8 cellular contexts compared by ENCODE assay signal in genomic region chr7:3095046-3095445, GRCh38. TPM values are rescaled to one million over a fixed set of nuclear protein-coding genes. Genes with fewer than 3 reads are reported as not detected.
DNase-seq lines count a peak whose midpoint lies in the region; ATAC-seq and TF ChIP-seq lines count a peak whose summit lies in the region.

No MANE protein-coding gene starts in this region.

- POLR2A ChIA-PET in activated CD8-positive, alpha-beta T cell treated with anti-CD3 and anti-CD28 coated beads for 36 hours (lab: Charles Lee), result interaction anchor here (0.6 to 2.2 kb wide), 4 partner anchors 18 to 659 kb away, joined by 3 to 10 read pairs (median 6); no protein-coding TSS in a partner anchor

- peak overlapping the region; percentile 9 for H3K4me3 ChIP-seq in mononuclear cell (ENCODE audit: low read length)

- in situ Hi-C loops in GM13977 (cut with MboI; ENCODE audit: low pct_unique_long_range_greater_than_20kb, low sequenced_read_pairs, unreplicated experiment), result no loop called here

- H3K4me1 ChIP-seq in mononuclear cell (ENCODE audit: insufficient read depth, low read length) (peaks cover 57% of the 10 kb centered on the region), foreskin keratinocyte (no peaks in the 10 kb centered on the region)

- H3K4me1 Mint-ChIP-seq in activated CD8-positive, alpha-beta T cell treated with anti-CD3 and anti-CD28 coated beads for 36 hours (ENCODE audit: low read depth), result peaks cover 56% of the 10 kb centered on the region
- H3K4me1 Mint-ChIP-seq in mesothelial cell of epicardium, result no peaks in the 10 kb centered on the region

- H3K9me3 ChIP-seq in mononuclear cell (ENCODE audit: low read depth, low read length), result no peaks in the 10 kb centered on the region

- H3K27ac ChIP-seq in foreskin keratinocyte, result no peak overlapping the region

- CTCF ChIA-PET in activated CD8-positive, alpha-beta T cell treated with anti-CD3 and anti-CD28 coated beads for 36 hours (lab: Charles Lee), result interaction anchor here (1.0 to 7.8 kb wide), 2 partner anchors 29 to 59 kb away, joined by 4 to 101 read pairs; no protein-coding TSS in a partner anchor

- ATAC-seq in HG03378 (IDR thresholded peaks at IDR 0.05; ENCODE audit: unreplicated experiment) (peak; percentile 56), HG02571 (IDR thresholded peaks at IDR 0.05; ENCODE audit: unreplicated experiment) (no peak), foreskin keratinocyte (no peak)
- peak; percentile 40 for ATAC-seq in activated CD8-positive, alpha-beta T cell treated with anti-CD3 and anti-CD28 coated beads for 36 hours

- H3K4me3 Mint-ChIP-seq in activated CD8-positive, alpha-beta T cell treated with anti-CD3 and anti-CD28 coated beads for 36 hours, result peak overlapping the region; percentile 69
- H3K4me3 Mint-ChIP-seq in mesothelial cell of epicardium, result no peak overlapping the region

- H3K27ac Mint-ChIP-seq in activated CD8-positive, alpha-beta T cell treated with anti-CD3 and anti-CD28 coated beads for 36 hours, result peak overlapping the region; percentile 95
- H3K27ac Mint-ChIP-seq in mesothelial cell of epicardium, result no peak overlapping the region

- peaks cover 9% of the 10 kb centered on the region for H3K36me3 Mint-ChIP-seq in activated CD8-positive, alpha-beta T cell treated with anti-CD3 and anti-CD28 coated beads for 36 hours (ENCODE audit: low read depth)
- H3K36me3 Mint-ChIP-seq in mesothelial cell of epicardium, result no peaks in the 10 kb centered on the region

- DNase-seq in GM13977 (ENCODE audit: low spot score) (peak; percentile 50), mesothelial cell of epicardium (ENCODE audit: low spot score in 2 of 2, unreplicated experiment in 2 of 2) (no peak), foreskin keratinocyte (no peak)
- DNase-seq in activated CD8-positive, alpha-beta T cell treated with anti-CD3 and anti-CD28 coated beads for 36 hours, result peak; percentile 67
- no peak for DNase-seq in NK-92 treated with Interleukin-12 subunit alpha and Interleukin-12 subunit beta, amount 100 ng/mL, for 24 hours (lab: John Stamatoyannopoulos, UW)

- intact Hi-C loops in activated CD8-positive, alpha-beta T cell treated with anti-CD3 and anti-CD28 coated beads for 36 hours (cut with micrococcal nuclease), result no loop called here

- H3K27me3 ChIP-seq in mononuclear cell (ENCODE audit: insufficient read depth, low read length), result no peaks in the 10 kb centered on the region
- no peaks in the 10 kb centered on the region for H3K27me3 ChIP-seq in foreskin keratinocyte

- TF ChIP-seq CTCF in GM13977 (IDR thresholded peaks at IDR 0.05; ENCODE audit: extremely low read depth, insufficient read depth, missing control alignments), result no peak
- no peak for TF ChIP-seq CTCF in activated CD8-positive, alpha-beta T cell treated with anti-CD3 and anti-CD28 coated beads for 36 hours (IDR thresholded peaks at IDR 0.05)
- TF ChIP-seq CTCF in mesothelial cell of epicardium (IDR thresholded peaks at IDR 0.05; ENCODE audit: unreplicated experiment), result no peak
- no peak for TF ChIP-seq CTCF in foreskin keratinocyte (conservative IDR thresholded peaks at IDR 0.05)

- peaks cover 3% of the 10 kb centered on the region for H3K9me3 Mint-ChIP-seq in activated CD8-positive, alpha-beta T cell treated with anti-CD3 and anti-CD28 coated beads for 36 hours
- peaks cover 5% of the 10 kb centered on the region for H3K9me3 Mint-ChIP-seq in mesothelial cell of epicardium

- H3K27me3 Mint-ChIP-seq in activated CD8-positive, alpha-beta T cell treated with anti-CD3 and anti-CD28 coated beads for 36 hours, result no peaks in the 10 kb centered on the region
- no peaks in the 10 kb centered on the region for H3K27me3 Mint-ChIP-seq in mesothelial cell of epicardium (ENCODE audit: low read depth)

RNA-seq across cellular contexts. Expression of gene CARD11, which starts 51.4 kb away (rescaled TPM):
- total RNA-seq in activated CD8-positive, alpha-beta T cell treated with anti-CD3 and anti-CD28 coated beads for 36 hours, result 100 to 1,000 TPM in 1 of 2 experiments, 10 to 100 TPM in 1; 98.3 to 103 TPM
- total RNA-seq in mononuclear cell, result 39.1 TPM
- 8.3 to 9.8 TPM (median 9.3 TPM) in 3 replicates for total RNA-seq in mesothelial cell of epicardium
- total RNA-seq in foreskin keratinocyte, result 22.3 and 27.7 TPM in 2 replicates
- polyA plus RNA-seq in foreskin keratinocyte, result 12.5 and 14.6 TPM in 2 replicates

Comparison
In these comparisons a context has a peak if more than half of its experiments do, and no peak if none do; other contexts are left out.
1. DNase-seq: peak in GM13977 (single experiment) and activated CD8-positive, alpha-beta T cell treated with anti-CD3 and anti-CD28 coated beads for 36 hours (single experiment); none in NK-92 treated with Interleukin-12 subunit alpha and Interleukin-12 subunit beta, amount 100 ng/mL, for 24 hours (single experiment), mesothelial cell of epicardium (0 of 2) and foreskin keratinocyte (0 of 2).
2. ATAC-seq: peak in HG03378 (single experiment) and activated CD8-positive, alpha-beta T cell treated with anti-CD3 and anti-CD28 coated beads for 36 hours (single experiment); none in HG02571 (single experiment) and foreskin keratinocyte (single experiment).